In genomic region chrX:91081873-91082272, GRCh38 we compare ENCODE assay signal across 28 cellular contexts.
"Had no signal": no experiment of that assay in that cellular context is flagged by ENCODE, and none has a peak within 500 bp of the region (broad histone marks: within the 10 kb centered on the region; RNA-seq: fewer than 3 reads in every experiment).

No MANE protein-coding gene starts in this region.

- H3K27ac ChIP-seq: colonic mucosa, coronary artery, dorsolateral prefrontal cortex, epithelial cell of prostate, esophagus muscularis mucosa, esophagus squamous epithelium, foreskin keratinocyte, gastrocnemius medialis, gastroesophageal sphincter, heart left ventricle, heart right ventricle had no signal

- FAIRE-seq: colon, endometrium, endothelial cell of umbilical vein, frontal cortex had no signal

- DNase-seq: colonic mucosa; cortex of kidney; dermis blood vessel endothelial cell; dorsolateral prefrontal cortex; effector CD4-positive, alpha-beta T cell; effector CD8-positive, alpha-beta T cell; effector memory CD4-positive, alpha-beta T cell; effector memory CD8-positive, alpha-beta T cell; endodermal cell; erythroblast; esophagus squamous epithelium; foreskin fibroblast; foreskin keratinocyte; foreskin melanocyte; gastrocnemius medialis; glutamatergic neuron; head of caudate nucleus; heart left ventricle; heart right ventricle had no signal

- H3K9me3 ChIP-seq: colonic mucosa, esophagus muscularis mucosa, esophagus squamous epithelium, gastrocnemius medialis, gastroesophageal sphincter, heart left ventricle had no signal

- H3K4me1 ChIP-seq: colonic mucosa, esophagus muscularis mucosa, esophagus squamous epithelium, foreskin keratinocyte, gastrocnemius medialis, gastroesophageal sphincter, heart left ventricle, heart right ventricle had no signal

- H3K27me3 ChIP-seq: colonic mucosa, esophagus muscularis mucosa, esophagus squamous epithelium, foreskin keratinocyte, gastrocnemius medialis, gastroesophageal sphincter, heart right ventricle had no signal

- ATAC-seq: effector memory CD8-positive, alpha-beta T cell; esophagus mucosa; foreskin keratinocyte; gastrocnemius medialis; gastroesophageal sphincter; heart left ventricle; heart right ventricle had no signal

- H3K4me3 ChIP-seq: colonic mucosa, coronary artery, dorsolateral prefrontal cortex, esophagus muscularis mucosa, esophagus squamous epithelium, gastrocnemius medialis, gastroesophageal sphincter, heart left ventricle, heart right ventricle had no signal

- H3K36me3 ChIP-seq: colonic mucosa, esophagus muscularis mucosa, esophagus squamous epithelium, gastrocnemius medialis, gastroesophageal sphincter, heart left ventricle, heart right ventricle had no signal
